ENCODE assay signal across 1 cellular context in genomic region chr11:74948898-74949747, GRCh38.
TF ChIP-seq lines count a peak whose summit lies in the region.

TSS of gene SPCS2 (plus strand) at chr11:74949266. CDS start at chr11:74949286, 20 bp downstream.
TSS of gene XRRA1 (minus strand) at chr11:74949091. CDS start at chr11:74940878, 8,213 bp downstream.

TF ChIP-seq in HEK293, 187 proteins besides CTCF, POLR2A, EP300 and RAD21 (continued from another document and continues in another):
- TF ChIP-seq ZNF350 (tag by site-specific recombination; IDR thresholded peaks at IDR 0.05) (no peak), ZNF366 (tag by site-specific recombination; conservative IDR thresholded peaks at IDR 0.05) (no peak), KLF17 (tag by site-specific recombination; IDR thresholded peaks at IDR 0.05) (no peak), ZNF785 (tag by site-specific recombination; IDR thresholded peaks at IDR 0.05) (no peak), SETDB1 (IDR thresholded peaks at IDR 0.05; ENCODE audit: insufficient read length, low read length) (no peak), ZNF571 (tag by site-specific recombination; IDR thresholded peaks at IDR 0.05) (no peak), ZBTB11 (tag by site-specific recombination; conservative IDR thresholded peaks at IDR 0.05; ENCODE audit: low read depth) (peak; percentile 38; the same call in 1 of the 2 replicates), ZNF707 (tag by site-specific recombination; IDR thresholded peaks at IDR 0.05) (no peak), ZNF513 (tag by site-specific recombination; IDR thresholded peaks at IDR 0.05) (no peak), ZFP37 (tag by site-specific recombination; IDR thresholded peaks at IDR 0.05) (peak; percentile 65; the same call in 1 of the 2 replicates), ATF2 (tag by site-specific recombination; IDR thresholded peaks at IDR 0.05; ENCODE audit: low read depth) (no peak), ZNF830 (tag by site-specific recombination; IDR thresholded peaks at IDR 0.05; ENCODE audit: low read depth) (no peak), ZNF624 (tag by site-specific recombination; IDR thresholded peaks at IDR 0.05) (no peak), ZNF398 (tag by site-specific recombination; IDR thresholded peaks at IDR 0.05) (no peak), ZNF266 (tag by site-specific recombination; IDR thresholded peaks at IDR 0.05; ENCODE audit: low read depth) (no peak), ZNF423 (tag by site-specific recombination; IDR thresholded peaks at IDR 0.05) (no peak), GLI4 (tag by site-specific recombination; IDR thresholded peaks at IDR 0.05) (no peak), HOXC10 (CRISPR knock-in tag; IDR thresholded peaks at IDR 0.05) (no peak), ZBTB1 (tag by site-specific recombination; IDR thresholded peaks at IDR 0.05) (no peak), ZNF280D (tag by site-specific recombination; IDR thresholded peaks at IDR 0.05) (no peak), ZNF416 (tag by site-specific recombination; IDR thresholded peaks at IDR 0.05) (no peak), PRDM10 (tag by site-specific recombination; IDR thresholded peaks at IDR 0.05) (no peak), ZNF48 (tag by site-specific recombination; IDR thresholded peaks at IDR 0.05) (no peak), ZNF843 (tag by site-specific recombination; IDR thresholded peaks at IDR 0.05) (no peak), ZFHX2 (tag by site-specific recombination; conservative IDR thresholded peaks at IDR 0.05) (peak; percentile 85), ZBTB26 (tag by site-specific recombination; optimal IDR thresholded peaks at IDR 0.05) (peak; percentile 56), ZNF19 (tag by site-specific recombination; IDR thresholded peaks at IDR 0.05; ENCODE audit: low read depth) (no peak), ZBTB10 (tag by site-specific recombination; IDR thresholded peaks at IDR 0.05) (no peak), ZNF645 (tag by site-specific recombination; IDR thresholded peaks at IDR 0.05) (no peak), ZBTB44 (tag by site-specific recombination; IDR thresholded peaks at IDR 0.05) (no peak)
